ENCODE assay signal across 1 cellular context in genomic region chr15:40323239-40323952, GRCh38.
TF ChIP-seq lines count a peak whose summit lies in the region.

Gene INAFM2, plus strand, starts transcription at chr15:40323692. Its CDS starts 364 bp downstream, at chr15:40324056.

TF ChIP-seq in SK-N-SH, 30 proteins besides CTCF, POLR2A, EP300 and RAD21 (continued from another document):
- no peak; the same call in 1 of the 2 replicates for TF ChIP-seq SMC3 (IDR thresholded peaks at IDR 0.05; ENCODE audit: low read depth, low read length)
- TF ChIP-seq RCOR1 (IDR thresholded peaks at IDR 0.05; ENCODE audit: low read length), result no peak
- TF ChIP-seq RFX5 (IDR thresholded peaks at IDR 0.05; ENCODE audit: low read length), result no peak
- TF ChIP-seq TAF1 (IDR thresholded peaks at IDR 0.05; ENCODE audit: borderline replicate concordance, low read depth, low read length), result no peak
- TF ChIP-seq GATA2 (CRISPR knock-in tag; IDR thresholded peaks at IDR 0.05), result no peak
- TF ChIP-seq RXRA (IDR thresholded peaks at IDR 0.05; ENCODE audit: borderline replicate concordance, low read depth), result no peak
- TF ChIP-seq PBX3 (IDR thresholded peaks at IDR 0.05), result peak; percentile 67
- peak; percentile 79; the same call in 1 of the 2 replicates for TF ChIP-seq MXI1 (IDR thresholded peaks at IDR 0.05; ENCODE audit: low read depth, low read length)
- no peak for TF ChIP-seq FOXM1 (IDR thresholded peaks at IDR 0.05; ENCODE audit: low read depth)
- TF ChIP-seq FOSL2 (IDR thresholded peaks at IDR 0.05; ENCODE audit: borderline replicate concordance, low read depth), result no peak; the same call in 1 of the 2 replicates
- TF ChIP-seq MAX (IDR thresholded peaks at IDR 0.05; ENCODE audit: low read depth), result peak; percentile 88
- no peak for TF ChIP-seq EZH2phosphoT487 (IDR thresholded peaks at IDR 0.05; ENCODE audit: borderline replicate concordance, low read depth)
- 0 out of 2 replicates have a peak, but pooled peaks have one; percentile 21 for TF ChIP-seq GABPA (IDR thresholded peaks at IDR 0.05; ENCODE audit: low read depth)
- TF ChIP-seq TEAD4 (IDR thresholded peaks at IDR 0.05; ENCODE audit: borderline replicate concordance, insufficient read depth), result no peak
- TF ChIP-seq USF2 (IDR thresholded peaks at IDR 0.05; ENCODE audit: borderline replicate concordance, low read depth, low read length), result no peak
- no peak for TF ChIP-seq IRF3 (IDR thresholded peaks at IDR 0.05; ENCODE audit: low read depth, low read length)
- no peak for TF ChIP-seq FOXJ3 (CRISPR knock-in tag; IDR thresholded peaks at IDR 0.05)
- TF ChIP-seq POLR2AphosphoS5 (IDR thresholded peaks at IDR 0.05; ENCODE audit: low read depth, low read length), result no peak
- TF ChIP-seq JUND (IDR thresholded peaks at IDR 0.05), result peak; percentile 23; the same call in 1 of the 2 replicates
- no peak for TF ChIP-seq MEF2A (IDR thresholded peaks at IDR 0.05; ENCODE audit: borderline replicate concordance, low read depth)
